ENCODE assay signal across 9 cellular contexts in the genomic region with DNA sequence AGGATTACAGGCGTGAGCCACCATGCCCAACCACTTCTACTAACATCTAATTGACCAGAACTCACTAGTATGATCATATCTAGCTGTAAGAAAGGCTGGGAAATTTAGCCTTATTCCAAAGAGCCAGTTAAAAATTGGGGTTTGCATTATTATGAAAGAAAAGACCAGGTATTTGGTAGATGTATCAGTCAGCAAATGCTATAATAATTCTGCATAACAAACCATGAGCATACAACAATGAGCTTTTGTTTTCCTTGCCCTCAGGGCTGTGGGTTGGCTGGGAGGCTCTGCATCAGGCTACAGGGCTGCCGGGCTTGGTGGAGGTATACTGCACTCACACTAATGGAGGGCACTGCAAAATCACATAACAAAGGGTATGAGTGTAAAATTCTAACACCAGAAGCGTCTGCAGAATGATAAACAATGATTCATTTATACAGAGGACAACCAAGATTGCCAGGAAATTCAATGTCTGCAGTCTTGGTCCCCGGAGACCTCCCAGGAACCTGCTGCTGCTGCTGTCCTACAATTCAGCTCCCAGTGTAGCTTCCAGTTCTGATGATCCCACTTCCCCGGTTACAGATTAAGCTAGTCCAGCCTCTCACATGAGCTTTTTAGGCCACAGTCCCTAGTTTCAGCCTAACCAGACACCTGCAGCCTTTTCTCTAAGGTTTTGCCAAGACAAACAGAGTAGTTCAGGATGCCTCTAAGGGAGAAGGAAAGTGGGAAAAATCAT. TPM values are rescaled to one million over a fixed set of nuclear protein-coding genes. Genes with fewer than 3 reads are reported as not detected.
DNase-seq lines count a peak whose midpoint lies in the region; ATAC-seq, FAIRE-seq and TF ChIP-seq lines count a peak whose summit lies in the region.
"Had no signal": no experiment of that assay in that cellular context is flagged by ENCODE, and none has a peak within 500 bp of the region (broad histone marks: within the 10 kb centered on the region; RNA-seq: fewer than 3 reads in every experiment).

No MANE protein-coding gene starts in this region.

- H4K20me1 ChIP-seq in mammary epithelial cell (ENCODE audit: insufficient read depth, low read length): no peaks in the 10 kb centered on the region

- H3K9ac ChIP-seq in mammary epithelial cell (ENCODE audit: insufficient read depth, low read length): no peak overlapping the region

- dilution Hi-C loops in mammary epithelial cell (cut with HindIII; ENCODE audit: low sequenced_read_pairs): no loop called here

- H3K9me3 ChIP-seq in mammary epithelial cell (replicated peaks; ENCODE audit: insufficient read depth, low read length): no peaks in the 10 kb centered on the region

- CTCF ChIA-PET in mammary epithelial cell (lab: Charles Lee; ENCODE audit: low non-redundant PET): no interaction called here

- no peak for ATAC-seq in activated CD4-positive, CD25-positive, alpha-beta regulatory T cell treated with anti-CD3 and anti-CD28 coated beads, Interleukin-2, amount 50 U/mL, for 24 hours

- no peak for FAIRE-seq in urothelium cell line (lab: Jason Lieb, UNC)

- DNase-seq in NCI-H446 treated with DMSO at 0.1 percent for 48 hours (lab: John Stamatoyannopoulos, UW): peak; percentile 19
- no peak for DNase-seq in NCI-H446 (lab: John Stamatoyannopoulos, UW)
- DNase-seq in mammary epithelial cell: no peak
- peak; percentile 42 for DNase-seq in kidney glomerular epithelial cell (lab: John Stamatoyannopoulos, UW)
- peak; percentile 59 for DNase-seq in urothelium cell line (ENCODE audit: low spot score)
- no peak for DNase-seq in activated T-cell treated with anti-CD3 and anti-CD28 coated beads, Interleukin-2, amount 50 U/mL, for 1 hour
- no peak for DNase-seq in activated CD4-positive, alpha-beta T cell treated with anti-CD3 and anti-CD28 coated beads for 48 hours
- DNase-seq: activated CD4-positive, alpha-beta T cell treated with anti-CD3 and anti-CD28 coated beads for 4 hours had no signal

- WGBS in mammary epithelial cell (ENCODE audit: low coverage, missing lambda C conversion rate): 36% methylated on average over 5 of the region's 5 CpGs

- no TSS peak for BruUV-seq in mammary epithelial cell (replicated peaks; lab: Mats Ljungman, UMichigan)

- in situ Hi-C loops in mammary epithelial cell (cut with MboI; ENCODE audit: low sequenced_read_pairs in 2 of 2): no loop called here

- peaks cover 20% of the 10 kb centered on the region for H3K4me1 ChIP-seq in mammary epithelial cell (ENCODE audit: insufficient read depth, low read length)

- no peak overlapping the region for H3K27ac ChIP-seq in mammary epithelial cell (ENCODE audit: insufficient read depth, low read depth, low read length)

- H3K79me2 ChIP-seq in mammary epithelial cell (ENCODE audit: insufficient read depth, low read length): no peaks in the 10 kb centered on the region

- H3K36me3 ChIP-seq in mammary epithelial cell (ENCODE audit: insufficient read depth, low read length): no peaks in the 10 kb centered on the region

- no peak overlapping the region for H3K4me3 ChIP-seq in mammary epithelial cell (replicated peaks in 1 of 3; ENCODE audit: insufficient read depth in 1 of 3, low read depth in 2 of 3, low read length in 3 of 3)

- H2AFZ ChIP-seq in mammary epithelial cell (ENCODE audit: low read depth, low read length): peak overlapping the region; percentile 27

- H3K27me3 ChIP-seq in mammary epithelial cell (ENCODE audit: insufficient read depth, low read length): no peaks in the 10 kb centered on the region

- intact Hi-C loops in mammary epithelial cell (cut with micrococcal nuclease): no loop called here

- no peak for TF ChIP-seq CTCF in mammary epithelial cell (conservative IDR thresholded peaks at IDR 0.05 in 1 of 2, IDR thresholded peaks at IDR 0.05 in 1 of 2; ENCODE audit: extremely low read depth in 1 of 2, insufficient read depth in 1 of 2, low read depth in 1 of 2, low read length in 2 of 2)

- no peak overlapping the region for H3K4me2 ChIP-seq in mammary epithelial cell (ENCODE audit: insufficient read depth, low read depth, low read length)

RNA-seq across cellular contexts. Expression of a gene that starts 32.2 kb away (rescaled TPM):
- total RNA-seq in mammary epithelial cell: 10 to 100 TPM; 12.0 to 25.1 TPM
- 13.0 TPM for polyA plus RNA-seq in mammary epithelial cell
- 2.9 TPM for polyA minus RNA-seq in mammary epithelial cell

Comparison
In these comparisons a context has a peak if more than half of its experiments do, and no peak if none do; other contexts are left out.
1. DNase-seq: peak in NCI-H446 treated with DMSO at 0.1 percent for 48 hours (single experiment), kidney glomerular epithelial cell (single experiment) and urothelium cell line (single experiment); none in NCI-H446 (0 of 2), mammary epithelial cell (single experiment), activated T-cell treated with anti-CD3 and anti-CD28 coated beads, Interleukin-2, amount 50 U/mL, for 1 hour (single experiment) and activated CD4-positive, alpha-beta T cell treated with anti-CD3 and anti-CD28 coated beads for 48 hours (single experiment).